Comparison of ENCODE assay signal across 35 cellular contexts in genomic region chr18:73681912-73682311, GRCh38.
"Had no signal": no experiment of that assay in that cellular context is flagged by ENCODE, and none has a peak within 500 bp of the region (broad histone marks: within the 10 kb centered on the region; RNA-seq: fewer than 3 reads in every experiment).

No MANE protein-coding gene starts in this region.

- H3K27ac ChIP-seq: adrenal gland, KMS-11, SJSA1 had no signal

- H3K4me1 ChIP-seq: adrenal gland, SJSA1 had no signal

- H3K27me3 ChIP-seq: adrenal gland, SJSA1 had no signal

- H3K4me3 Mint-ChIP-seq: activated CD4-positive, alpha-beta T cell treated with anti-CD3 and anti-CD28 coated beads for 36 hours; activated CD4-positive, alpha-beta T cell treated with anti-CD3 and anti-CD28 coated beads, Interleukin-2, amount 10 ng/mL, durations not matched to agents 7 days and 5 days; activated CD8-positive, alpha-beta T cell treated with anti-CD3 and anti-CD28 coated beads, Interleukin-2, amount 10 ng/mL, durations not matched to agents 7 days and 5 days; activated naive CD4-positive, alpha-beta T cell treated with anti-CD3 and anti-CD28 coated beads, Interleukin-2, amount 50 U/mL, for 24 hours; activated T-cell treated with anti-CD3 and anti-CD28 coated beads, Interleukin-2, amount 50 U/mL, for 24 hours; brain; T-helper 1 cell treated with Interleukin-12 subunit alpha and Interleukin-12 subunit beta and Interleukin-4 antibody, amounts not matched to agents 30 μg/mL and 1 μg/mL, for 36 hours; T-helper 2 cell treated with Interferon-gamma antibody and Interleukin-4, amounts not matched to agents 5 μg/mL and 100 μg/mL, for 36 hours; WTC11 had no signal

- FAIRE-seq: bronchial epithelial cell had no signal

- H3K4me3 ChIP-seq: adrenal gland, SJSA1 had no signal

- H3K36me3 ChIP-seq: adrenal gland had no signal

- H3K9me3 Mint-ChIP-seq: activated CD4-positive, alpha-beta T cell treated with anti-CD3 and anti-CD28 coated beads, Interleukin-2, amount 10 ng/mL, durations not matched to agents 7 days and 5 days; activated naive CD4-positive, alpha-beta T cell treated with anti-CD3 and anti-CD28 coated beads, Interleukin-2, amount 50 U/mL, for 24 hours; activated T-cell treated with anti-CD3 and anti-CD28 coated beads, Interleukin-2, amount 50 U/mL, for 24 hours; activated T-helper 2 cell treated with anti-CD3 and anti-CD28 coated beads, Interferon-gamma antibody, Interleukin-2, Interleukin-4, amounts not matched to agents 10 μg/mL and 5 μg/mL and 100 μg/mL, durations not matched to agents 14 hours and 24 hours and 36 hours; T-helper 1 cell treated with Interleukin-12 subunit alpha and Interleukin-12 subunit beta and Interleukin-4 antibody, amounts not matched to agents 30 μg/mL and 1 μg/mL, for 36 hours; T-helper 2 cell treated with Interferon-gamma antibody and Interleukin-4, amounts not matched to agents 5 μg/mL and 100 μg/mL, for 36 hours; WTC11 had no signal

- H3K9me3 ChIP-seq: adrenal gland, SJSA1, SK-N-SH had no signal

- H3K4me1 Mint-ChIP-seq: activated naive CD4-positive, alpha-beta T cell treated with anti-CD3 and anti-CD28 coated beads, Interleukin-2, amount 50 U/mL, for 24 hours had no signal

- H3K9ac ChIP-seq: KMS-11, SK-N-SH had no signal

- ATAC-seq: activated CD4-positive, alpha-beta T cell treated with anti-CD3 and anti-CD28 coated beads for 36 hours; activated CD4-positive, CD25-positive, alpha-beta regulatory T cell treated with anti-CD3 and anti-CD28 coated beads, Interleukin-2, amount 50 U/mL, for 24 hours; activated CD8-positive, alpha-beta T cell treated with anti-CD3 and anti-CD28 coated beads, Interleukin-2, amount 10 ng/mL, durations not matched to agents 7 days and 5 days; WTC11 had no signal

- H3K4me2 ChIP-seq: KMS-11, SK-N-SH had no signal

- H3K36me3 Mint-ChIP-seq: activated naive CD4-positive, alpha-beta T cell treated with anti-CD3 and anti-CD28 coated beads, Interleukin-2, amount 50 U/mL, for 24 hours; brain; WTC11 had no signal

- H3K27ac Mint-ChIP-seq: activated CD4-positive, alpha-beta T cell treated with anti-CD3 and anti-CD28 coated beads for 36 hours; activated CD4-positive, alpha-beta T cell treated with anti-CD3 and anti-CD28 coated beads, Interleukin-2, amount 10 ng/mL, durations not matched to agents 7 days and 5 days; activated CD8-positive, alpha-beta T cell treated with anti-CD3 and anti-CD28 coated beads, Interleukin-2, amount 10 ng/mL, durations not matched to agents 7 days and 5 days; activated naive CD4-positive, alpha-beta T cell treated with anti-CD3 and anti-CD28 coated beads, Interleukin-2, amount 50 U/mL, for 24 hours; activated T-cell treated with anti-CD3 and anti-CD28 coated beads, Interleukin-2, amount 50 U/mL, for 24 hours; activated T-helper 2 cell treated with anti-CD3 and anti-CD28 coated beads, Interferon-gamma antibody, Interleukin-2, Interleukin-4, amounts not matched to agents 10 μg/mL and 5 μg/mL and 100 μg/mL, durations not matched to agents 14 hours and 24 hours and 36 hours; brain; T-helper 1 cell treated with Interleukin-12 subunit alpha and Interleukin-12 subunit beta and Interleukin-4 antibody, amounts not matched to agents 30 μg/mL and 1 μg/mL, for 36 hours; T-helper 2 cell treated with Interferon-gamma antibody and Interleukin-4, amounts not matched to agents 5 μg/mL and 100 μg/mL, for 36 hours; WTC11 had no signal

- H3K27me3 Mint-ChIP-seq: activated CD4-positive, alpha-beta T cell treated with anti-CD3 and anti-CD28 coated beads for 36 hours; activated naive CD4-positive, alpha-beta T cell treated with anti-CD3 and anti-CD28 coated beads, Interleukin-2, amount 50 U/mL, for 24 hours; activated T-cell treated with anti-CD3 and anti-CD28 coated beads, Interleukin-2, amount 50 U/mL, for 24 hours had no signal

- DNase-seq: activated CD4-positive, alpha-beta T cell treated with anti-CD3 and anti-CD28 coated beads for 36 hours; activated CD4-positive, alpha-beta T cell treated with anti-CD3 and anti-CD28 coated beads, Interleukin-2, amount 10 ng/mL, durations not matched to agents 7 days and 5 days; activated CD4-positive, alpha-beta T cell treated with anti-CD3 and anti-CD28 coated beads, Interleukin-2, amount 50 U/mL, for 48 hours; activated CD8-positive, alpha-beta T cell treated with anti-CD3 and anti-CD28 coated beads, Interleukin-2, amount 10 ng/mL, durations not matched to agents 7 days and 5 days; activated gamma-delta T cell; activated naive CD4-positive, alpha-beta T cell treated with Interleukin-2 at 50 U/mL for 16 hours; activated T-cell treated with anti-CD3 and anti-CD28 coated beads, Interleukin-2, amount 50 U/mL, for 24 hours; adrenal gland; caudate nucleus; cerebellar nuclear complex; MM.1S; MV-4-11; NCI-H1092; NCI-H1436 treated with DMSO at 0.1 percent for 48 hours; NCI-H1694 treated with DMSO at 0.1 percent for 48 hours; NCI-H2029 treated with DMSO at 0.1 percent for 48 hours; NCI-H2107; NCI-H2171; NCI-H510A; NCI-H526; NCI-H748 treated with DMSO at 0.1 percent for 48 hours; OCI-M1; RPMI8226; SHP77 treated with DMSO at 0.1 percent for 48 hours; SK-N-SH had no signal
